In the genomic region with DNA sequence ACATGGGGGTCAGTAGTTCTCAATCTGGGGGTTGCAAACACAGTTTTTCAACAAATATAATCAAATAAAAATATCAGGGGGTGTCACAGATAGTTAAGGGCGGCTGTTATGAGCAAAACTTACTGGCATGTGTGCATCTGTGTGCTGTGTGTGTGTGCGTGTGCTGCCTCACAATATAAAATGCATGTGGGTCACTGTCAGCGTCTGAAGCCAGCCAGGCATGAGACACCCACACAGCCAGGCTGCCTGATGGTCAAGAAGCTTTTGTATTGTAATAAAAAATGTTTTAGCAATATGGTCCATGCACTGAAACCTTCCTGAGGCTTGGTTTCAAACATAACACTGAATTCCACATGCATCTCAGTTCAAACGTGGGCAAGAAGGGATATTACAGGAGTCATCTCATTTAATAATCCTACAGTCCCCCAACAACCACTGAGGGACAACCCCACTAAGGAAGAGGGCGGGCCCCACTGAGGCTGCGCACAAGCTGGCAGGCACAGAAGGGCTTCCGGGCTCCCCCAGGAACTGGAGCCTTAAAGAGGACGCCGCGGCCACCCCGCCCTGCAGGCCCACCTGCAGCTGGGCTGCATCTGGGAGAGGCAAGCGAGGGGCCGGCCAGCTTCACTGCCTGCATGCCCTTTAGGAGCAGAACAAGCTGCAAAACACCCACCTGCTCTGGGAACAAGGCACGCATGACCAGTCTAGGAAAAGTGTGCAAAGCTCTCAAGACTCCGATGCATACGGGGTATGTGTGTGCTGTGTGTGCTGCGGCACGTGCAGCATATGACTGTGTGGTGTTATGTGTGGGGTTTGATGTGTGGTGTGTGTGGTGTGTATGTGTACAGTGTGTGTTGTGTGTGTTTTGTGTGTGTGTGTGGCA, we compare ENCODE assay signal across 2 cellular contexts.
TF ChIP-seq lines count a peak whose summit lies in the region.

No MANE protein-coding gene starts in this region.

TF ChIP-seq in GM12878, 131 proteins besides CTCF, POLR2A, EP300 and RAD21 (continued from another document and continues in another):
- TF ChIP-seq RELB (IDR thresholded peaks at IDR 0.05; ENCODE audit: low read depth) (0 out of 2 replicates have a peak, but pooled peaks have one; percentile 8), MEF2B (IDR thresholded peaks at IDR 0.05; ENCODE audit: partially characterized antibody, poor library complexity, severe bottlenecking) (no peak), REST (IDR thresholded peaks at IDR 0.05; ENCODE audit: low read depth, low read length) (no peak), BHLHE40 (IDR thresholded peaks at IDR 0.05; ENCODE audit: borderline replicate concordance in 1 of 2, low read depth in 2 of 2, low read length in 1 of 2) (peak; percentile 84 to 94), PAX5 (IDR thresholded peaks at IDR 0.05; ENCODE audit: borderline replicate concordance, low read depth, low read length) (peak; percentile 84), SRF (IDR thresholded peaks at IDR 0.05; ENCODE audit: low read depth in 2 of 2, low read length in 2 of 2) (peak in 1 of 2 experiments; percentile 68; a peak in 2 of 4 replicates), MAX (IDR thresholded peaks at IDR 0.05; ENCODE audit: low read depth, low read length) (peak; percentile 66; the same call in 1 of the 2 replicates), SIN3A (IDR thresholded peaks at IDR 0.05; ENCODE audit: low read depth, low read length) (no peak), MXI1 (IDR thresholded peaks at IDR 0.05; ENCODE audit: low read depth, low read length) (no peak), RFX5 (IDR thresholded peaks at IDR 0.05; ENCODE audit: low read depth, low read length) (peak; percentile 22; the same call in 1 of the 2 replicates)
- TF ChIP-seq, protein P1, sequence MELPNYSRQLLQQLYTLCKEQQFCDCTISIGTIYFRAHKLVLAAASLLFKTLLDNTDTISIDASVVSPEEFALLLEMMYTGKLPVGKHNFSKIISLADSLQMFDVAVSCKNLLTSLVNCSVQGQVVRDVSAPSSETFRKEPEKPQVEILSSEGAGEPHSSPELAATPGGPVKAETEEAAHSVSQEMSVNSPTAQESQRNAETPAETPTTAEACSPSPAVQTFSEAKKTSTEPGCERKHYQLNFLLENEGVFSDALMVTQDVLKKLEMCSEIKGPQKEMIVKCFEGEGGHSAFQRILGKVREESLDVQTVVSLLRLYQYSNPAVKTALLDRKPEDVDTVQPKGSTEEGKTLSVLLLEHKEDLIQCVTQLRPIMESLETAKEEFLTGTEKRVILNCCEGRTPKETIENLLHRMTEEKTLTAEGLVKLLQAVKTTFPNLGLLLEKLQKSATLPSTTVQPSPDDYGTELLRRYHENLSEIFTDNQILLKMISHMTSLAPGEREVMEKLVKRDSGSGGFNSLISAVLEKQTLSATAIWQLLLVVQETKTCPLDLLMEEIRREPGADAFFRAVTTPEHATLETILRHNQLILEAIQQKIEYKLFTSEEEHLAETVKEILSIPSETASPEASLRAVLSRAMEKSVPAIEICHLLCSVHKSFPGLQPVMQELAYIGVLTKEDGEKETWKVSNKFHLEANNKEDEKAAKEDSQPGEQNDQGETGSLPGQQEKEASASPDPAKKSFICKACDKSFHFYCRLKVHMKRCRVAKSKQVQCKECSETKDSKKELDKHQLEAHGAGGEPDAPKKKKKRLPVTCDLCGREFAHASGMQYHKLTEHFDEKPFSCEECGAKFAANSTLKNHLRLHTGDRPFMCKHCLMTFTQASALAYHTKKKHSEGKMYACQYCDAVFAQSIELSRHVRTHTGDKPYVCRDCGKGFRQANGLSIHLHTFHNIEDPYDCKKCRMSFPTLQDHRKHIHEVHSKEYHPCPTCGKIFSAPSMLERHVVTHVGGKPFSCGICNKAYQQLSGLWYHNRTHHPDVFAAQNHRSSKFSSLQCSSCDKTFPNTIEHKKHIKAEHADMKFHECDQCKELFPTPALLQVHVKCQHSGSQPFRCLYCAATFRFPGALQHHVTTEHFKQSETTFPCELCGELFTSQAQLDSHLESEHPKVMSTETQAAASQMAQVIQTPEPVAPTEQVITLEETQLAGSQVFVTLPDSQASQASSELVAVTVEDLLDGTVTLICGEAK (IDR thresholded peaks at IDR 0.05; ENCODE audit: borderline replicate concordance), result peak; percentile 52; the same call in 1 of the 2 replicates

TF ChIP-seq in HEK293T, 16 proteins besides CTCF, POLR2A, EP300 and RAD21 (continued from another document):
- TF ChIP-seq ZNF384 (IDR thresholded peaks at IDR 0.05), result no peak
- TF ChIP-seq FOXA1 (IDR thresholded peaks at IDR 0.05), result no peak
